34 cellular contexts compared by ENCODE assay signal in the genomic region with DNA sequence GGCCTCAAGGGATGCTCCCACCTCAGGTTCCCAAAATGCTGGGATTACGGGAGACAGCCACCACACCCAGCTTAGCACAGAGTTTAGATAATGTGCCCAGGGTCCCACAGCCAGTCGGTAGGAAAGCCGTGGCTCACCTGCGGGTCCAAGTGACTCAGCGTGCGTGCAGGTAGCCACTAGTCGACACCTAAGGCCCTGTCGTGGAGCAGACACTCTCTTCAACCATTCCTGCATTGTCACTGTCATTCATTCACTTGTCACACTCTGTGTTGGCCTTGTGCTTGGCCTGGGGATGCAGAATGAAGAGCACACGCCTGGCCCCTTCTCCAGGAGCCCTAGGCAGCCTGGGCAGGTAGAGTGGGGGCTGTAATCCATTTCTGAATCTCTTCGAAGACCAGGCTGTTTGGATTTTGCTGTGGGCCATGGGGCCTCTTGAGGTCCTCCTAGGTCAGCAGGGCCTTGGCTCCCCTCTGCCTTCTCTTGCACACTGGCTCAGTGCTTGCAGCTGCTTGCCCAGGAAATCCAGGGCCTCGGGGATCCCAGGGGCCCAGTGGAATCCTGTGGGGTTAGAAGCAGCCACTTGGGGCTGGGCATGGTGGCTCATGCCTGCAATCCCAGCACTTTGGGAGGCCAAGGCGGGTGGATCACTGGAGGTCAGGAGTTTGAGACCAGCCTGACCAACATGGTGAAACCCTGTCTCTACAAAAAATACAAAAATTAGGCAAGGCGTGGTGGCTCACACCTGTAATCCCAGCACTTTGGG.
"Had no signal": no experiment of that assay in that cellular context is flagged by ENCODE, and none has a peak within 500 bp of the region (broad histone marks: within the 10 kb centered on the region; RNA-seq: fewer than 3 reads in every experiment).

No MANE protein-coding gene starts in this region.

- ATAC-seq: activated naive CD4-positive, alpha-beta T cell treated with anti-CD3 and anti-CD28 coated beads, Interleukin-2, amount 50 U/mL, for 72 hours; activated naive CD8-positive, alpha-beta T cell treated with anti-CD3 and anti-CD28 coated beads, Interleukin-2, amount 50 U/mL, for 24 hours; activated T-cell treated with anti-CD3 and anti-CD28 coated beads, Interleukin-2, amount 50 U/mL, for 4 hours; activated T-cell treated with anti-CD3 and anti-CD28 coated beads, Interleukin-2, amount 50 U/mL, for 72 hours; activated T-helper 17 cell treated with anti-CD3 and anti-CD28 coated beads, Interleukin-2, amount 50 U/mL, for 72 hours; body of pancreas had no signal

- DNase-seq: activated effector memory CD4-positive, alpha-beta T cell treated with anti-CD3 and anti-CD28 coated beads, Interleukin-2, amount 50 U/mL, for 16 hours; activated effector memory CD4-positive, alpha-beta T cell treated with Interleukin-2 at 50 U/mL for 16 hours; activated gamma-delta T cell; activated gamma-delta T cell treated with Interleukin-2 at 50 U/mL for 16 hours; activated naive CD4-positive, alpha-beta T cell; activated naive CD4-positive, alpha-beta T cell treated with anti-CD3 and anti-CD28 coated beads for 36 hours; activated naive CD4-positive, alpha-beta T cell treated with anti-CD3 and anti-CD28 coated beads, Interleukin-2, amount 10 ng/mL, durations not matched to agents 7 days and 5 days; activated naive CD4-positive, alpha-beta T cell treated with anti-CD3 and anti-CD28 coated beads, Interleukin-2, amount 50 U/mL, for 16 hours; activated naive CD4-positive, alpha-beta T cell treated with Interleukin-2 at 50 U/mL for 16 hours; activated naive CD8-positive, alpha-beta T cell treated with anti-CD3 and anti-CD28 coated beads for 36 hours; activated naive CD8-positive, alpha-beta T cell treated with anti-CD3 and anti-CD28 coated beads, Interleukin-2, amount 10 ng/mL, durations not matched to agents 7 days and 5 days; activated naive CD8-positive, alpha-beta T cell treated with anti-CD3 and anti-CD28 coated beads, Interleukin-2, amount 50 U/mL, for 24 hours; activated T-cell treated with anti-CD3 and anti-CD28 coated beads for 4 hours; activated T-cell treated with anti-CD3 and anti-CD28 coated beads, Interleukin-2, amount 50 U/mL, for 1 hour; activated T-cell treated with anti-CD3 and anti-CD28 coated beads, Interleukin-2, amount 50 U/mL, for 24 hours; activated T-cell treated with anti-CD3 and anti-CD28 coated beads, Interleukin-2, amount 50 U/mL, for 4 hours; activated T-cell treated with anti-CD3 and anti-CD28 coated beads, Interleukin-2, amount 50 U/mL, for 48 hours; activated T-cell treated with anti-CD3 and anti-CD28 coated beads, Interleukin-2, amount 50 U/mL, for 72 hours; adrenal gland; amniotic stem cell; amygdala; aorta; body of pancreas; brain microvascular endothelial cell; caudate nucleus; central memory CD4-positive, alpha-beta T cell; cerebellar nuclear complex had no signal

- H3K27ac ChIP-seq: adrenal gland, ascending aorta, body of pancreas, brain microvascular endothelial cell, breast epithelium, cardiac muscle cell had no signal

- H3K4me1 ChIP-seq: adrenal gland, ascending aorta, breast epithelium had no signal

- H3K4me3 ChIP-seq: adrenal gland, ascending aorta, body of pancreas, breast epithelium, cardiac muscle cell had no signal

- H3K9me3 ChIP-seq: adrenal gland, ascending aorta, body of pancreas, breast epithelium had no signal

- FAIRE-seq: astrocyte, bronchial epithelial cell had no signal

- H3K36me3 ChIP-seq: adrenal gland, ascending aorta, brain microvascular endothelial cell, breast epithelium, cardiac muscle cell had no signal

- H3K27me3 ChIP-seq: body of pancreas, cardiac muscle cell had no signal
